In genomic region chr11:122784325-122785155, GRCh38 we compare ENCODE assay signal across 12 cellular contexts. TPM values are rescaled to one million over a fixed set of nuclear protein-coding genes. Genes with fewer than 3 reads are reported as not detected.
DNase-seq lines count a peak whose midpoint lies in the region; ATAC-seq and TF ChIP-seq lines count a peak whose summit lies in the region.
"Had no signal": no experiment of that assay in that cellular context is flagged by ENCODE, and none has a peak within 500 bp of the region (broad histone marks: within the 10 kb centered on the region; RNA-seq: fewer than 3 reads in every experiment).

No MANE protein-coding gene starts in this region.

- H3K4me1 Mint-ChIP-seq in osteocyte (ENCODE audit: unreplicated experiment) (peaks cover 40% of the 10 kb centered on the region), GM23338 (peaks cover 9% of the 10 kb centered on the region)

- no peaks in the 10 kb centered on the region for H3K79me2 ChIP-seq in GM23338 (replicated peaks; ENCODE audit: insufficient read depth)

- H3K9me2 ChIP-seq in GM23338 (ENCODE audit: insufficient read depth) = no peaks in the 10 kb centered on the region

- H3K36me3 ChIP-seq in BE2C = no peaks in the 10 kb centered on the region
- H3K36me3 ChIP-seq in GM23338 (ENCODE audit: insufficient read depth) = no peaks in the 10 kb centered on the region

- no peaks in the 10 kb centered on the region for H3K4me1 ChIP-seq in BE2C
- H3K4me1 ChIP-seq in GM23338 (ENCODE audit: insufficient read depth) = no peaks in the 10 kb centered on the region

- no peaks in the 10 kb centered on the region for H4K20me1 ChIP-seq in GM23338 (replicated peaks; ENCODE audit: insufficient read depth)

- H3K27me3 ChIP-seq in BE2C (peaks cover 40% of the 10 kb centered on the region), GM23338 (ENCODE audit: insufficient read depth) (no peaks in the 10 kb centered on the region)

- no peak overlapping the region for H3K4me3 ChIP-seq in BE2C (ENCODE audit: low read depth, low read length)
- H3K4me3 ChIP-seq in GM23338 = no peak overlapping the region

- H3K36me3 Mint-ChIP-seq in osteocyte (ENCODE audit: unreplicated experiment) = peaks cover 9% of the 10 kb centered on the region
- H3K36me3 Mint-ChIP-seq in GM23338 (ENCODE audit: low read depth) = no peaks in the 10 kb centered on the region

- H3K27me3 Mint-ChIP-seq in osteocyte (ENCODE audit: unreplicated experiment) = no peaks in the 10 kb centered on the region
- peaks cover 8% of the 10 kb centered on the region for H3K27me3 Mint-ChIP-seq in GM23338 (ENCODE audit: insufficient read depth, low read depth, poor library complexity)
- H3K27me3 Mint-ChIP-seq: naive B cell had no signal

- no peaks in the 10 kb centered on the region for H3F3A ChIP-seq in GM23338 (replicated peaks; ENCODE audit: low read depth)

- H3K9me3 ChIP-seq in BE2C = no peaks in the 10 kb centered on the region

- no peak overlapping the region for H3K4me2 ChIP-seq in GM23338

- H3K4me3 Mint-ChIP-seq in osteocyte (ENCODE audit: unreplicated experiment) (peak overlapping the region; percentile 2), GM23338 (no peak overlapping the region)
- H3K4me3 Mint-ChIP-seq: naive B cell had no signal

- DNase-seq in AG09319 (ENCODE audit: extremely low read depth, low read depth) (peak; percentile 44), RKO (ENCODE audit: low spot score) (peak; percentile 43), epithelial cell of prostate (ENCODE audit: low read depth, low spot score) (peak; percentile 64), osteocyte (ENCODE audit: extremely low spot score, unreplicated experiment) (no peak), NCI-H1092 treated with DMSO at 0.1 percent for 48 hours (lab: John Stamatoyannopoulos, UW) (no peak), BE2C (no peak), GM23338 (ENCODE audit: low spot score) (no peak)
- DNase-seq: activated CD4-positive, alpha-beta T cell treated with anti-CD3 and anti-CD28 coated beads, Interleukin-2, amount 50 U/mL, for 4 hours; effector CD8-positive, alpha-beta T cell; MV-4-11; naive B cell had no signal

- H3K9me3 Mint-ChIP-seq in osteocyte (ENCODE audit: unreplicated experiment) = no peaks in the 10 kb centered on the region
- no peaks in the 10 kb centered on the region for H3K9me3 Mint-ChIP-seq in GM23338
- H3K9me3 Mint-ChIP-seq: naive B cell had no signal

- no peak for TF ChIP-seq CTCF in AG09319 (IDR thresholded peaks at IDR 0.05; ENCODE audit: low read depth, low read length)
- peak; percentile 23 for TF ChIP-seq CTCF in osteocyte (IDR thresholded peaks at IDR 0.05)
- no peak for TF ChIP-seq CTCF in BE2C (IDR thresholded peaks at IDR 0.05; ENCODE audit: low read depth, low read length)
- peak in 1 of 2 experiments; percentile 15; a peak in 1 of 4 replicates for TF ChIP-seq CTCF in GM23338 (conservative IDR thresholded peaks at IDR 0.05; ENCODE audit: low read depth in 2 of 2)

- H3K27ac Mint-ChIP-seq in osteocyte (ENCODE audit: unreplicated experiment) (peak overlapping the region; percentile 83), GM23338 (no peak overlapping the region)

- no peak overlapping the region for H2AFZ ChIP-seq in GM23338

- H3K27ac ChIP-seq in epithelial cell of prostate (peak overlapping the region; percentile 25), GM23338 (ENCODE audit: low read depth) (no peak overlapping the region)

- ATAC-seq in HG02852 (IDR thresholded peaks at IDR 0.05; ENCODE audit: unreplicated experiment) (no peak), GM23338 (no peak)

TF ChIP-seq in GM23338, 12 proteins besides CTCF, POLR2A, EP300 and RAD21:
- TF ChIP-seq ZNF331 (CRISPR knock-in tag; IDR thresholded peaks at IDR 0.05; ENCODE audit: low read depth) (no peak), CREB1 (CRISPR knock-in tag; IDR thresholded peaks at IDR 0.05; ENCODE audit: low read depth) (no peak), POLR2AphosphoS5 (IDR thresholded peaks at IDR 0.05; ENCODE audit: low read depth) (no peak), ETS1 (IDR thresholded peaks at IDR 0.05) (no peak)
- TF ChIP-seq, protein P1, sequence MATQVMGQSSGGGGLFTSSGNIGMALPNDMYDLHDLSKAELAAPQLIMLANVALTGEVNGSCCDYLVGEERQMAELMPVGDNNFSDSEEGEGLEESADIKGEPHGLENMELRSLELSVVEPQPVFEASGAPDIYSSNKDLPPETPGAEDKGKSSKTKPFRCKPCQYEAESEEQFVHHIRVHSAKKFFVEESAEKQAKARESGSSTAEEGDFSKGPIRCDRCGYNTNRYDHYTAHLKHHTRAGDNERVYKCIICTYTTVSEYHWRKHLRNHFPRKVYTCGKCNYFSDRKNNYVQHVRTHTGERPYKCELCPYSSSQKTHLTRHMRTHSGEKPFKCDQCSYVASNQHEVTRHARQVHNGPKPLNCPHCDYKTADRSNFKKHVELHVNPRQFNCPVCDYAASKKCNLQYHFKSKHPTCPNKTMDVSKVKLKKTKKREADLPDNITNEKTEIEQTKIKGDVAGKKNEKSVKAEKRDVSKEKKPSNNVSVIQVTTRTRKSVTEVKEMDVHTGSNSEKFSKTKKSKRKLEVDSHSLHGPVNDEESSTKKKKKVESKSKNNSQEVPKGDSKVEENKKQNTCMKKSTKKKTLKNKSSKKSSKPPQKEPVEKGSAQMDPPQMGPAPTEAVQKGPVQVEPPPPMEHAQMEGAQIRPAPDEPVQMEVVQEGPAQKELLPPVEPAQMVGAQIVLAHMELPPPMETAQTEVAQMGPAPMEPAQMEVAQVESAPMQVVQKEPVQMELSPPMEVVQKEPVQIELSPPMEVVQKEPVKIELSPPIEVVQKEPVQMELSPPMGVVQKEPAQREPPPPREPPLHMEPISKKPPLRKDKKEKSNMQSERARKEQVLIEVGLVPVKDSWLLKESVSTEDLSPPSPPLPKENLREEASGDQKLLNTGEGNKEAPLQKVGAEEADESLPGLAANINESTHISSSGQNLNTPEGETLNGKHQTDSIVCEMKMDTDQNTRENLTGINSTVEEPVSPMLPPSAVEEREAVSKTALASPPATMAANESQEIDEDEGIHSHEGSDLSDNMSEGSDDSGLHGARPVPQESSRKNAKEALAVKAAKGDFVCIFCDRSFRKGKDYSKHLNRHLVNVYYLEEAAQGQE (IDR thresholded peaks at IDR 0.05; ENCODE audit: unreplicated experiment) = no peak

RNA-seq across cellular contexts. Expression of gene CRTAM, which starts 53.8 kb away (rescaled TPM):
- not detected in 2 replicates for total RNA-seq in osteocyte
- not detected for polyA plus RNA-seq in BE2C (2012; ENCODE audit: insufficient read depth, insufficient read length, low read depth)
- 0.08 TPM in 1 of 2 replicates, not detected in the other for total RNA-seq in GM23338 (2014; rRNA removed; shearing (Covaris generic))
- not detected in 2 replicates for polyA plus RNA-seq in GM23338 (2016; fragmentation: Nextera tagmentation; extraction: Ambion mirVana)

Comparison
In these comparisons a context has a peak if more than half of its experiments do, and no peak if none do; other contexts are left out.
1. DNase-seq: peak in AG09319 (single experiment), RKO (single experiment) and epithelial cell of prostate (single experiment); none in osteocyte (single experiment), NCI-H1092 treated with DMSO at 0.1 percent for 48 hours (single experiment), BE2C (single experiment) and GM23338 (single experiment).